In genomic region chr9:133779516-133780403, GRCh38 we compare ENCODE assay signal across 21 cellular contexts.
"Had no signal": no experiment of that assay in that cellular context is flagged by ENCODE, and none has a peak within 500 bp of the region (broad histone marks: within the 10 kb centered on the region; RNA-seq: fewer than 3 reads in every experiment).

No MANE protein-coding gene starts in this region.

- H3K9me3 ChIP-seq: adrenal gland, colonic mucosa, esophagus muscularis mucosa, heart left ventricle, pancreas had no signal

- H3K27me3 ChIP-seq: adrenal gland, colonic mucosa, dorsolateral prefrontal cortex, esophagus muscularis mucosa, heart left ventricle, pancreas, sigmoid colon, tibial artery had no signal

- H3K4me3 Mint-ChIP-seq: activated naive CD4-positive, alpha-beta T cell treated with anti-CD3 and anti-CD28 coated beads, Interleukin-2, amount 50 U/mL, for 24 hours; central memory CD8-positive, alpha-beta T cell; effector memory CD8-positive, alpha-beta T cell; natural killer cell; stimulated activated naive CD8-positive, alpha-beta T cell treated with anti-CD3 and anti-CD28 coated beads, Interleukin-15, amount 100 ng/mL, for 72 hours had no signal

- ATAC-seq: effector memory CD8-positive, alpha-beta T cell; heart left ventricle; left colon; natural killer cell; pancreas; stimulated activated naive CD8-positive, alpha-beta T cell treated with anti-CD3 and anti-CD28 coated beads, Interleukin-15, amount 100 ng/mL, for 72 hours had no signal

- H3K4me3 ChIP-seq: adrenal gland, colonic mucosa, dorsolateral prefrontal cortex, esophagus muscularis mucosa, heart left ventricle, lung, pancreas, sigmoid colon, smooth muscle cell, tibial artery had no signal

- H3K9me3 Mint-ChIP-seq: activated naive CD4-positive, alpha-beta T cell treated with anti-CD3 and anti-CD28 coated beads, Interleukin-2, amount 50 U/mL, for 24 hours; central memory CD8-positive, alpha-beta T cell; effector memory CD8-positive, alpha-beta T cell; natural killer cell; stimulated activated naive CD8-positive, alpha-beta T cell treated with anti-CD3 and anti-CD28 coated beads, Interleukin-15, amount 100 ng/mL, for 72 hours had no signal

- H3K27ac Mint-ChIP-seq: activated naive CD4-positive, alpha-beta T cell treated with anti-CD3 and anti-CD28 coated beads, Interleukin-2, amount 50 U/mL, for 24 hours; effector memory CD8-positive, alpha-beta T cell; natural killer cell had no signal

- H3K4me2 ChIP-seq: smooth muscle cell had no signal

- DNase-seq: activated CD4-positive, alpha-beta T cell treated with anti-CD3 and anti-CD28 coated beads for 1 hour; activated gamma-delta T cell treated with Interleukin-2 at 50 U/mL for 16 hours; activated T-cell treated with anti-CD3 and anti-CD28 coated beads, Interleukin-2, amount 50 U/mL, for 1 hour; adrenal gland; colonic mucosa; effector memory CD8-positive, alpha-beta T cell; left colon; natural killer cell; sigmoid colon; stimulated activated CD4-positive, alpha-beta T cell treated with anti-CD3 and anti-CD28 coated beads, Interleukin-4, amount 100 ng/mL, for 24 hours; stimulated activated naive CD8-positive, alpha-beta T cell treated with anti-CD3 and anti-CD28 coated beads, Interleukin-15, amount 100 ng/mL, for 72 hours; T-helper 9 cell; tibial artery had no signal

- H3K27me3 Mint-ChIP-seq: activated naive CD4-positive, alpha-beta T cell treated with anti-CD3 and anti-CD28 coated beads, Interleukin-2, amount 50 U/mL, for 24 hours; central memory CD8-positive, alpha-beta T cell; effector memory CD8-positive, alpha-beta T cell; stimulated activated naive CD8-positive, alpha-beta T cell treated with anti-CD3 and anti-CD28 coated beads, Interleukin-15, amount 100 ng/mL, for 72 hours had no signal

- H3K4me1 ChIP-seq: adrenal gland, colonic mucosa, pancreas, sigmoid colon had no signal

- H3K36me3 ChIP-seq: colonic mucosa had no signal

- H3K27ac ChIP-seq: adrenal gland, colonic mucosa, esophagus muscularis mucosa, heart left ventricle, pancreas, sigmoid colon, tibial artery had no signal

- H3K36me3 Mint-ChIP-seq: activated naive CD4-positive, alpha-beta T cell treated with anti-CD3 and anti-CD28 coated beads, Interleukin-2, amount 50 U/mL, for 24 hours; natural killer cell had no signal

- H3K4me1 Mint-ChIP-seq: activated naive CD4-positive, alpha-beta T cell treated with anti-CD3 and anti-CD28 coated beads, Interleukin-2, amount 50 U/mL, for 24 hours; central memory CD8-positive, alpha-beta T cell; natural killer cell; stimulated activated naive CD8-positive, alpha-beta T cell treated with anti-CD3 and anti-CD28 coated beads, Interleukin-15, amount 100 ng/mL, for 72 hours had no signal
